20 cellular contexts compared by ENCODE assay signal in the genomic region with DNA sequence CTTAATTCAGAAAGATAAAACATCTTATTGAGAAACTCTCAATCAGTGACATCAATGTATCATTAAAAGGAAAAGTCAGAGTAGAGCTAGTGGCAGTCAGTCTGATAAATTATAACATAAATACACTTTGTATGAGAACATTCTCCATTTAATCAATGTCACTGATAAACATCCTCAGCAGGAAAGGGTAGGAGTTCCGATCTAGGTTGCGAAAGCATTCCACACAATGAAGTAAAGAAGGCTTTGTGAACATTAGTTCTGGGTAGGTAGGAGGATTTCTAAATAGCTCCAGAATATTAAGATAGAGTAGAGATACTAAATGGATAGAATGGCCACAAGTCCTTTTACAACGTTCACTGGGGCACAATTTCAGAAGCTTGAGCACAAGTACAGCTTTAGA.
"Had no signal": no experiment of that assay in that cellular context is flagged by ENCODE, and none has a peak within 500 bp of the region (broad histone marks: within the 10 kb centered on the region; RNA-seq: fewer than 3 reads in every experiment).

No MANE protein-coding gene starts in this region.

- H3K9me3 ChIP-seq: gastroesophageal sphincter had no signal

- H3K4me1 ChIP-seq: esophagus muscularis mucosa, foreskin keratinocyte, gastroesophageal sphincter, heart left ventricle, left lung had no signal

- DNase-seq: dermis blood vessel endothelial cell; dorsolateral prefrontal cortex; effector CD4-positive, alpha-beta T cell; effector memory CD4-positive, alpha-beta T cell; foreskin keratinocyte; heart left ventricle; hypothalamus; immature natural killer cell; left cardiac atrium; left lung; left ventricle myocardium superior; mammary epithelial cell; mesendoderm; midbrain; naive thymus-derived CD4-positive, alpha-beta T cell had no signal

- ATAC-seq: foreskin keratinocyte; gastroesophageal sphincter; heart left ventricle; left cardiac atrium; left lung; left ventricle myocardium superior; naive thymus-derived CD4-positive, alpha-beta T cell had no signal

- H3K27ac ChIP-seq: coronary artery, dorsolateral prefrontal cortex, esophagus muscularis mucosa, foreskin keratinocyte, gastroesophageal sphincter, heart left ventricle, hepatocyte, left lung had no signal

- H3K36me3 ChIP-seq: esophagus muscularis mucosa, gastroesophageal sphincter, heart left ventricle, left lung had no signal

- H3K27me3 ChIP-seq: dorsolateral prefrontal cortex, esophagus muscularis mucosa, foreskin keratinocyte, gastroesophageal sphincter, heart left ventricle, hepatocyte, left lung had no signal

- H3K4me3 ChIP-seq: coronary artery, dorsolateral prefrontal cortex, esophagus muscularis mucosa, gastroesophageal sphincter, heart left ventricle, hepatocyte, left lung, lung had no signal
